Comparison of ENCODE assay signal across 8 cellular contexts in genomic region chr17:62778990-62779681, GRCh38. TPM values are rescaled to one million over a fixed set of nuclear protein-coding genes. Genes with fewer than 3 reads are reported as not detected.
DNase-seq lines count a peak whose midpoint lies in the region; ATAC-seq, FAIRE-seq and TF ChIP-seq lines count a peak whose summit lies in the region.

No MANE protein-coding gene starts in this region.

- peaks cover 0 to 2% of the 10 kb centered on the region in 2 donors for H3K27me3 ChIP-seq in small intestine (ENCODE audit: control insufficient read depth in 2 of 2, insufficient read depth in 2 of 2, low read length in 2 of 2)

- H3K36me3 ChIP-seq in small intestine (ENCODE audit: control insufficient read depth in 2 of 2, insufficient read depth in 2 of 2, low read length in 2 of 2): no peaks in the 10 kb centered on the region

- POLR2A ChIA-PET in activated CD4-positive, alpha-beta memory T cell treated with anti-CD3 and anti-CD28 coated beads for 36 hours (lab: Charles Lee): no interaction called here

- H3K27me3 Mint-ChIP-seq in activated CD4-positive, alpha-beta memory T cell treated with anti-CD3 and anti-CD28 coated beads for 36 hours: peaks cover 8% of the 10 kb centered on the region

- no peak overlapping the region for H3K27ac Mint-ChIP-seq in activated CD4-positive, alpha-beta memory T cell treated with anti-CD3 and anti-CD28 coated beads for 36 hours

- no peaks in the 10 kb centered on the region for H3K9me3 ChIP-seq in small intestine (ENCODE audit: control insufficient read depth, low read depth)

- H3K4me1 Mint-ChIP-seq in activated CD4-positive, alpha-beta memory T cell treated with anti-CD3 and anti-CD28 coated beads for 36 hours (ENCODE audit: low read depth): no peaks in the 10 kb centered on the region

- intact Hi-C loops in activated CD4-positive, alpha-beta memory T cell treated with anti-CD3 and anti-CD28 coated beads for 36 hours (cut with micrococcal nuclease): no loop called here

- peaks cover 4% of the 10 kb centered on the region for H3K9me3 Mint-ChIP-seq in activated CD4-positive, alpha-beta memory T cell treated with anti-CD3 and anti-CD28 coated beads for 36 hours

- 22 to 58% (median 40%) methylated on average over 21 of the region's 21 CpGs for WGBS in small intestine, 3 donors

- no peaks in the 10 kb centered on the region for H3K4me1 ChIP-seq in small intestine (ENCODE audit: control insufficient read depth in 2 of 2, insufficient read depth in 1 of 2, low read depth in 1 of 2, low read length in 1 of 2)

- FAIRE-seq in small intestine (lab: Jason Lieb, UNC): no peak

- peak overlapping the region; percentile 9; the same call in 1 of the 2 replicates for H3K4me3 ChIP-seq in HFF-Myc (replicated peaks; ENCODE audit: low read depth, low read length)
- H3K4me3 ChIP-seq in fibroblast of mammary gland (ENCODE audit: control insufficient read depth, low read depth, low read length): no peak overlapping the region
- no peak overlapping the region for H3K4me3 ChIP-seq in small intestine (ENCODE audit: low read depth in 1 of 2, low read length in 2 of 2)

- ATAC-seq in HG03460 (IDR thresholded peaks at IDR 0.05; ENCODE audit: unreplicated experiment): no peak

- no peak overlapping the region for H3K27ac ChIP-seq in small intestine (ENCODE audit: low read depth in 1 of 2, low read length in 1 of 2)

- no peak for TF ChIP-seq CTCF in HFF-Myc (IDR thresholded peaks at IDR 0.05; ENCODE audit: low read depth, low read length, missing control alignments)
- no peak for TF ChIP-seq CTCF in fibroblast of mammary gland (conservative IDR thresholded peaks at IDR 0.05; ENCODE audit: control insufficient read depth, insufficient read depth, low read depth, low read length)

- H3K36me3 Mint-ChIP-seq in activated CD4-positive, alpha-beta memory T cell treated with anti-CD3 and anti-CD28 coated beads for 36 hours: no peaks in the 10 kb centered on the region

- H3K4me3 Mint-ChIP-seq in activated CD4-positive, alpha-beta memory T cell treated with anti-CD3 and anti-CD28 coated beads for 36 hours: no peak overlapping the region

- DNase-seq in HFF-Myc (ENCODE audit: extremely low read depth, low read depth) (peak; percentile 93), NCI-H526 treated with DMSO at 0.1 percent for 48 hours (lab: John Stamatoyannopoulos, UW) (peak; percentile 97), fibroblast of mammary gland (ENCODE audit: low read depth) (peak; percentile 98), small intestine (peak; percentile 64)
- no peak for DNase-seq in stimulated activated CD4-positive, alpha-beta T cell treated with anti-CD3 and anti-CD28 coated beads, Interleukin-4, amount 100 ng/mL, for 4 hours
- no peak for DNase-seq in activated CD4-positive, alpha-beta T cell treated with anti-CD3 and anti-CD28 coated beads for 1 hour
- no peak for DNase-seq in activated CD4-positive, alpha-beta memory T cell treated with anti-CD3 and anti-CD28 coated beads for 36 hours

- CTCF ChIA-PET in activated CD4-positive, alpha-beta memory T cell treated with anti-CD3 and anti-CD28 coated beads for 36 hours (lab: Charles Lee): no interaction called here

RNA-seq across cellular contexts. Expression of gene MARCHF10, which starts 29.0 kb away (rescaled TPM):
- polyA plus RNA-seq in small intestine: under 1 TPM in 1 of 3 donors, not detected in 2; 0.13 TPM
- not detected for total RNA-seq in activated CD4-positive, alpha-beta memory T cell treated with anti-CD3 and anti-CD28 coated beads for 36 hours

Comparison
In these comparisons a context has a peak if more than half of its experiments do, and no peak if none do; other contexts are left out.
1. DNase-seq: peak in HFF-Myc (single experiment), NCI-H526 treated with DMSO at 0.1 percent for 48 hours (single experiment), fibroblast of mammary gland (single experiment) and small intestine (single experiment); none in stimulated activated CD4-positive, alpha-beta T cell treated with anti-CD3 and anti-CD28 coated beads, Interleukin-4, amount 100 ng/mL, for 4 hours (0 of 2), activated CD4-positive, alpha-beta T cell treated with anti-CD3 and anti-CD28 coated beads for 1 hour (single experiment) and activated CD4-positive, alpha-beta memory T cell treated with anti-CD3 and anti-CD28 coated beads for 36 hours (single experiment).